In the genomic region with DNA sequence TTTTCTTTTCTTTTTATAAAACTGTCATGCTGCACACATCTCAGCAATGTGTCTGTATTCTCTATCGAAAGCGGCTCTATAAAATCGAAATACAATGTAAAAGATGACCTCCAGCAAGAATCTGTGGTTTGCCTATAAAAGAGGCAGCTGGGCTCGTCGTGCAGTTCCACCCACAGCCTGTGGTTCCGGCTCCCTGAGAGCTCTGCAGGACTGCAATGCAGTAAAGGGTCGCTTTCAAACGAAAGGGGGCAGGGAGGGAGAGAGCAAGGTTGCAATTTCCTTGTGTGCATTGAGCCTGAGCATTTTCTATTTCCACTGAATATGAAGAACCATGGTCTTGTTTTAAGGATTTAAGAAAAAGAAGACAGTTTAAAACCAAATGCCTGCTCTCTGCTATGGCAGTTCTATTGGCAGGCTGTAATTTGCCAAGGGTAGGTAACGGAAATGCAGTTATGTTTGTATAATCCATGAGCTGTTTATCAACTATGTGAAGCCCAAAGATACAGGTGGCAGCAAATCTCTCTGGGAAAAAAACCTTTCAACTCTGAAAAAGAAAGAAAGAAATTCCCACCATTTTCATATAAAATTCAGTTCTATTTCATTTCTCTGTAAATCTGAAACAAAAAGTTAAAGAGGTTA, we compare ENCODE assay signal across 10 cellular contexts.
DNase-seq lines count a peak whose midpoint lies in the region; ATAC-seq, FAIRE-seq and TF ChIP-seq lines count a peak whose summit lies in the region.
"Had no signal": no experiment of that assay in that cellular context is flagged by ENCODE, and none has a peak within 500 bp of the region (broad histone marks: within the 10 kb centered on the region; RNA-seq: fewer than 3 reads in every experiment).

No MANE protein-coding gene starts in this region.

- no peaks in the 10 kb centered on the region for H3K36me3 Mint-ChIP-seq in activated naive CD8-positive, alpha-beta T cell treated with anti-CD3 and anti-CD28 coated beads, Interleukin-2, amount 10 ng/mL, durations not matched to agents 7 days and 5 days
- H3K36me3 Mint-ChIP-seq in activated naive CD8-positive, alpha-beta T cell treated with anti-CD3 and anti-CD28 coated beads for 36 hours: no peaks in the 10 kb centered on the region
- no peaks in the 10 kb centered on the region for H3K36me3 Mint-ChIP-seq in effector memory CD8-positive, alpha-beta T cell (ENCODE audit: insufficient read depth)
- H3K36me3 Mint-ChIP-seq: CD14-positive monocyte had no signal

- FAIRE-seq in H54 (lab: Jason Lieb, UNC): no peak

- H3K4me1 Mint-ChIP-seq in activated naive CD8-positive, alpha-beta T cell treated with anti-CD3 and anti-CD28 coated beads, Interleukin-2, amount 10 ng/mL, durations not matched to agents 7 days and 5 days: peaks cover 5% of the 10 kb centered on the region
- H3K4me1 Mint-ChIP-seq in activated naive CD8-positive, alpha-beta T cell treated with anti-CD3 and anti-CD28 coated beads for 36 hours: peaks cover 5% of the 10 kb centered on the region
- peaks cover 5 to 6% of the 10 kb centered on the region in 2 donors for H3K4me1 Mint-ChIP-seq in effector memory CD8-positive, alpha-beta T cell (ENCODE audit: low read depth in 2 of 2)

- POLR2A ChIA-PET in activated naive CD8-positive, alpha-beta T cell treated with anti-CD3 and anti-CD28 coated beads, Interleukin-2, amount 10 ng/mL, durations not matched to agents 7 days and 5 days (lab: Charles Lee): no interaction called here

- no peaks in the 10 kb centered on the region for H3K9me3 Mint-ChIP-seq in activated naive CD8-positive, alpha-beta T cell treated with anti-CD3 and anti-CD28 coated beads, Interleukin-2, amount 10 ng/mL, durations not matched to agents 7 days and 5 days
- no peaks in the 10 kb centered on the region for H3K9me3 Mint-ChIP-seq in activated naive CD8-positive, alpha-beta T cell treated with anti-CD3 and anti-CD28 coated beads for 36 hours
- H3K9me3 Mint-ChIP-seq in effector memory CD8-positive, alpha-beta T cell: no peaks in the 10 kb centered on the region
- H3K9me3 Mint-ChIP-seq: CD14-positive monocyte had no signal

- ATAC-seq in activated naive CD8-positive, alpha-beta T cell treated with anti-CD3 and anti-CD28 coated beads, Interleukin-2, amount 10 ng/mL, durations not matched to agents 7 days and 5 days (ENCODE audit: low read depth): peak; percentile 61
- peak; percentile 58 for ATAC-seq in effector memory CD8-positive, alpha-beta T cell (replicated peaks)
- no peak for ATAC-seq in GM21717 (IDR thresholded peaks at IDR 0.05; ENCODE audit: unreplicated experiment)

- no peak overlapping the region for H3K27ac Mint-ChIP-seq in activated naive CD8-positive, alpha-beta T cell treated with anti-CD3 and anti-CD28 coated beads, Interleukin-2, amount 10 ng/mL, durations not matched to agents 7 days and 5 days
- H3K27ac Mint-ChIP-seq in activated naive CD8-positive, alpha-beta T cell treated with anti-CD3 and anti-CD28 coated beads for 36 hours: no peak overlapping the region
- peak overlapping the region in 1 of 2 donors; percentile 53 for H3K27ac Mint-ChIP-seq in effector memory CD8-positive, alpha-beta T cell
- H3K27ac Mint-ChIP-seq: CD14-positive monocyte had no signal

- no peak for TF ChIP-seq POLR2A in H54 (IDR thresholded peaks at IDR 0.05; ENCODE audit: low read depth, low read length)

- DNase-seq in activated naive CD8-positive, alpha-beta T cell treated with anti-CD3 and anti-CD28 coated beads, Interleukin-2, amount 10 ng/mL, durations not matched to agents 7 days and 5 days: no peak
- DNase-seq in activated naive CD8-positive, alpha-beta T cell treated with anti-CD3 and anti-CD28 coated beads for 36 hours: no peak
- peak; percentile 53 for DNase-seq in NCI-H2227 (lab: John Stamatoyannopoulos, UW; ENCODE audit: unreplicated experiment)
- DNase-seq in effector memory CD8-positive, alpha-beta T cell: no peak
- peak; percentile 53 for DNase-seq in superior temporal gyrus (ENCODE audit: extremely low spot score)
- DNase-seq in H54 (ENCODE audit: insufficient read length, low spot score): no peak
- DNase-seq in NCI-H748 (lab: John Stamatoyannopoulos, UW; ENCODE audit: unreplicated experiment): no peak
- DNase-seq: NCI-H524 had no signal

- H3K27me3 Mint-ChIP-seq in activated naive CD8-positive, alpha-beta T cell treated with anti-CD3 and anti-CD28 coated beads, Interleukin-2, amount 10 ng/mL, durations not matched to agents 7 days and 5 days: peaks cover 6% of the 10 kb centered on the region
- H3K27me3 Mint-ChIP-seq in activated naive CD8-positive, alpha-beta T cell treated with anti-CD3 and anti-CD28 coated beads for 36 hours: peaks cover 7% of the 10 kb centered on the region
- H3K27me3 Mint-ChIP-seq in effector memory CD8-positive, alpha-beta T cell: peaks cover 6 to 24% of the 10 kb centered on the region in 2 donors

- H3K4me3 Mint-ChIP-seq in activated naive CD8-positive, alpha-beta T cell treated with anti-CD3 and anti-CD28 coated beads, Interleukin-2, amount 10 ng/mL, durations not matched to agents 7 days and 5 days: no peak overlapping the region
- no peak overlapping the region for H3K4me3 Mint-ChIP-seq in activated naive CD8-positive, alpha-beta T cell treated with anti-CD3 and anti-CD28 coated beads for 36 hours
- peak overlapping the region in 1 of 2 donors; percentile 53 for H3K4me3 Mint-ChIP-seq in effector memory CD8-positive, alpha-beta T cell

Comparison
In these comparisons a context has a peak if more than half of its experiments do, and no peak if none do; other contexts are left out.
1. DNase-seq: peak in NCI-H2227 (single experiment) and superior temporal gyrus (single experiment); none in activated naive CD8-positive, alpha-beta T cell treated with anti-CD3 and anti-CD28 coated beads, Interleukin-2, amount 10 ng/mL, durations not matched to agents 7 days and 5 days (single experiment), activated naive CD8-positive, alpha-beta T cell treated with anti-CD3 and anti-CD28 coated beads for 36 hours (single experiment), effector memory CD8-positive, alpha-beta T cell (0 of 3), H54 (single experiment) and NCI-H748 (single experiment).